In genomic region chr18:48019557-48019956, GRCh38 we compare ENCODE assay signal across 26 cellular contexts.
A peak's percentile ranks its signal among the peaks of the same experiment; 100 is the strongest.
DNase-seq lines count a peak whose midpoint lies in the region; ATAC-seq and TF ChIP-seq lines count a peak whose summit lies in the region.
"Had no signal": no experiment of that assay in that cellular context is flagged by ENCODE, and none has a peak within 500 bp of the region (broad histone marks: within the 10 kb centered on the region; RNA-seq: fewer than 3 reads in every experiment).

No MANE protein-coding gene starts in this region.

- H3K4me1 ChIP-seq in H9 (ENCODE audit: insufficient read depth, low read length), result no peaks in the 10 kb centered on the region
- H3K4me1 ChIP-seq: Caco-2 had no signal

- no peak overlapping the region for H2AFZ ChIP-seq in H9 (ENCODE audit: low read length)
- H2AFZ ChIP-seq: GM23338, PC-9 had no signal

- H3K27ac Mint-ChIP-seq in H9 (no peak overlapping the region), endothelial cell (ENCODE audit: unreplicated experiment) (peak overlapping the region; percentile 64)
- H3K27ac Mint-ChIP-seq in stimulated activated effector memory CD8-positive, alpha-beta T cell treated with anti-CD3 and anti-CD28 coated beads, Interleukin-12 subunit alpha, Interleukin-12 subunit beta, amount 100 ng/mL, for 72 hours, result peak overlapping the region; percentile 7
- H3K27ac Mint-ChIP-seq: CD4-positive, alpha-beta T cell; GM23338 had no signal

- no peak overlapping the region for H3T11ph ChIP-seq in H9 (ENCODE audit: low read length)

- no peak overlapping the region for H3K23ac ChIP-seq in H9 (ENCODE audit: insufficient read length, low read depth, low read length)

- no peak for ATAC-seq in stimulated activated effector memory CD8-positive, alpha-beta T cell treated with anti-CD3 and anti-CD28 coated beads, Interleukin-12 subunit alpha, Interleukin-12 subunit beta, amount 100 ng/mL, for 72 hours
- no peak for ATAC-seq in esophagus mucosa
- ATAC-seq: GM12878, GM23338, HCT116 had no signal

- no peak overlapping the region for H4K91ac ChIP-seq in H9 (ENCODE audit: insufficient read length, low read depth, low read length)

- H3K56ac ChIP-seq in H9 (ENCODE audit: insufficient read length, low read depth, low read length), result no peak overlapping the region

- H4K20me1 ChIP-seq in H9 (ENCODE audit: control insufficient read depth, insufficient read depth, insufficient read length), result no peaks in the 10 kb centered on the region
- H4K20me1 ChIP-seq: BLaER1 had no signal

- no peak overlapping the region for H4K5ac ChIP-seq in H9 (ENCODE audit: insufficient read length, low read depth, low read length)

- no peak overlapping the region for H3K9ac ChIP-seq in H9 (ENCODE audit: extremely low read depth, insufficient read length, low read length)
- H3K9ac ChIP-seq: BLaER1, KMS-11, SK-N-SH had no signal

- no CpG with 5 or more reads among the region's 2 CpGs for WGBS in H9 (ENCODE audit: extremely low coverage, insufficient read length, low lambda C conversion rate)
- WGBS in lower leg skin, 2 donors, result 86 to 90% methylated on average over 2 of the region's 2 CpGs

- H3K23me2 ChIP-seq in H9 (ENCODE audit: insufficient read length, low read depth, low read length, poor library complexity, severe bottlenecking), result no peaks in the 10 kb centered on the region

- H3K4me1 Mint-ChIP-seq in H9, result peaks cover 30 to 41% of the 10 kb centered on the region in 2 experiments
- H3K4me1 Mint-ChIP-seq in endothelial cell (ENCODE audit: unreplicated experiment), result peaks cover 7% of the 10 kb centered on the region
- no peaks in the 10 kb centered on the region for H3K4me1 Mint-ChIP-seq in stimulated activated effector memory CD8-positive, alpha-beta T cell treated with anti-CD3 and anti-CD28 coated beads, Interleukin-12 subunit alpha, Interleukin-12 subunit beta, amount 100 ng/mL, for 72 hours

- H3K4ac ChIP-seq in H9 (ENCODE audit: low read depth, low read length), result no peak overlapping the region

- H3K18ac ChIP-seq in H9 (ENCODE audit: insufficient read length, low read depth, low read length), result no peak overlapping the region

- H2BK12ac ChIP-seq in H9 (ENCODE audit: insufficient read length, low read depth, low read length), result no peak overlapping the region

- H3K4me2 ChIP-seq in H9 (ENCODE audit: insufficient read depth, insufficient read length, low read length), result no peak overlapping the region
- H3K4me2 ChIP-seq: BLaER1, GM23338, KMS-11, PC-9, SK-N-SH had no signal

- H3K27me3 Mint-ChIP-seq in H9 (ENCODE audit: low read depth) (peaks cover 4% of the 10 kb centered on the region; the same call in 1 of the 2 replicates), endothelial cell (ENCODE audit: unreplicated experiment) (peaks cover 2% of the 10 kb centered on the region)

- no peak overlapping the region for H2BK20ac ChIP-seq in H9 (ENCODE audit: low read depth, low read length, poor library complexity, severe bottlenecking)

- no peak for TF ChIP-seq POLR2A in lower leg skin (IDR thresholded peaks at IDR 0.05)

- intact Hi-C loops in lower leg skin (cut with DNase I; ENCODE audit: low total_unique reads), result no loop called here

- TF ChIP-seq CTCF in H9 (conservative IDR thresholded peaks at IDR 0.05) (no peak), endothelial cell (IDR thresholded peaks at IDR 0.05; ENCODE audit: unreplicated experiment) (no peak), lower leg skin (IDR thresholded peaks at IDR 0.05) (no peak)

- no peaks in the 10 kb centered on the region for H3K27me3 ChIP-seq in H9 (ENCODE audit: insufficient read depth, low read length)
- H3K27me3 ChIP-seq: BLaER1 had no signal

- H3K9me3 ChIP-seq in H9 (ENCODE audit: control insufficient read depth, low read depth, low read length), result no peaks in the 10 kb centered on the region
- H3K9me3 ChIP-seq: Caco-2, SK-N-SH had no signal

- H2BK5ac ChIP-seq in H9 (ENCODE audit: insufficient read length, low read length), result no peak overlapping the region

- no peak overlapping the region for H3K4me3 ChIP-seq in lower leg skin (ENCODE audit: low read depth, poor library complexity, severe bottlenecking)
- H3K4me3 ChIP-seq: BLaER1, GM12878, GM23338, PC-9 had no signal

- H2BK120ac ChIP-seq in H9 (ENCODE audit: low read depth, low read length, poor library complexity, severe bottlenecking), result no peak overlapping the region

- no peak overlapping the region for H4K8ac ChIP-seq in H9 (replicated peaks; ENCODE audit: insufficient read length, low read depth, low read length)

- peaks cover 0 to 4% of the 10 kb centered on the region in 2 experiments; a peak in 3 of 5 replicates for H3K9me3 Mint-ChIP-seq in H9
- no peaks in the 10 kb centered on the region for H3K9me3 Mint-ChIP-seq in endothelial cell (ENCODE audit: unreplicated experiment)
- H3K9me3 Mint-ChIP-seq in stimulated activated effector memory CD8-positive, alpha-beta T cell treated with anti-CD3 and anti-CD28 coated beads, Interleukin-12 subunit alpha, Interleukin-12 subunit beta, amount 100 ng/mL, for 72 hours, result peaks cover 3% of the 10 kb centered on the region
- H3K9me3 Mint-ChIP-seq: CD4-positive, alpha-beta T cell; GM23338 had no signal

- no peaks in the 10 kb centered on the region for H3K79me2 ChIP-seq in H9 (ENCODE audit: insufficient read depth, low read length)

- no peaks in the 10 kb centered on the region for H3K79me1 ChIP-seq in H9 (ENCODE audit: insufficient read depth, low read depth, low read length, poor library complexity, severe bottlenecking)

- DNase-seq in H9, result peak; percentile 11
- DNase-seq in NCI-H69 (lab: John Stamatoyannopoulos, UW), result peak; percentile 91
- DNase-seq in endothelial cell (ENCODE audit: low spot score), result no peak
- no peak for DNase-seq in stimulated activated effector memory CD8-positive, alpha-beta T cell treated with anti-CD3 and anti-CD28 coated beads, Interleukin-12 subunit alpha, Interleukin-12 subunit beta, amount 100 ng/mL, for 72 hours (ENCODE audit: low spot score in 2 of 2)
- no peak for DNase-seq in cerebellar cortex (ENCODE audit: low spot score)
- DNase-seq in lower leg skin (ENCODE audit: low spot score in 2 of 2), result no peak
- DNase-seq: ACHN; Caco-2; CD4-positive, alpha-beta T cell; DND-41; IMR-90; NCI-H1105; NCI-H1694; NCI-H2081 treated with DMSO at 0.1 percent for 48 hours; NCI-H2171 treated with DMSO at 0.1 percent for 48 hours; NCI-H524 treated with DMSO at 0.1 percent for 48 hours; PC-9; RPMI8226; SIG-M5; SK-N-SH had no signal

- H2BK15ac ChIP-seq in H9 (ENCODE audit: low read depth, low read length), result no peak overlapping the region

- no peak overlapping the region for H3K27ac ChIP-seq in H9 (ENCODE audit: insufficient read length, low read depth, low read length)
- H3K27ac ChIP-seq: BLaER1, KMS-11, PC-9 had no signal

- no peak overlapping the region for H2AK5ac ChIP-seq in H9 (ENCODE audit: insufficient read length, low read length)

- no peak overlapping the region for H3K14ac ChIP-seq in H9 (ENCODE audit: insufficient read depth, low read length)

- H3K36me3 Mint-ChIP-seq in H9 (ENCODE audit: insufficient read depth in 1 of 3, low read depth in 3 of 3) (peaks cover 0 to 3% (median 0%) of the 10 kb centered on the region in 3 experiments; a peak in 2 of 7 replicates), endothelial cell (ENCODE audit: low read depth, unreplicated experiment) (no peaks in the 10 kb centered on the region)
- H3K36me3 Mint-ChIP-seq in stimulated activated effector memory CD8-positive, alpha-beta T cell treated with anti-CD3 and anti-CD28 coated beads, Interleukin-12 subunit alpha, Interleukin-12 subunit beta, amount 100 ng/mL, for 72 hours, result no peaks in the 10 kb centered on the region

- H3K4me3 Mint-ChIP-seq in H9 (no peak overlapping the region), endothelial cell (ENCODE audit: unreplicated experiment) (no peak overlapping the region)
- no peak overlapping the region for H3K4me3 Mint-ChIP-seq in stimulated activated effector memory CD8-positive, alpha-beta T cell treated with anti-CD3 and anti-CD28 coated beads, Interleukin-12 subunit alpha, Interleukin-12 subunit beta, amount 100 ng/mL, for 72 hours
- H3K4me3 Mint-ChIP-seq: CD4-positive, alpha-beta T cell; GM23338 had no signal

Comparison
In these comparisons a context has a peak if more than half of its experiments do, and no peak if none do; other contexts are left out.
1. DNase-seq: peak in H9 (single experiment) and NCI-H69 (single experiment); none in endothelial cell (single experiment), stimulated activated effector memory CD8-positive, alpha-beta T cell treated with anti-CD3 and anti-CD28 coated beads, Interleukin-12 subunit alpha, Interleukin-12 subunit beta, amount 100 ng/mL, for 72 hours (0 of 2), cerebellar cortex (single experiment) and lower leg skin (0 of 2).
2. H3K27ac Mint-ChIP-seq: peak in endothelial cell (single experiment) and stimulated activated effector memory CD8-positive, alpha-beta T cell treated with anti-CD3 and anti-CD28 coated beads, Interleukin-12 subunit alpha, Interleukin-12 subunit beta, amount 100 ng/mL, for 72 hours (single experiment); none in H9 (0 of 3).